Comparison of ENCODE assay signal across 8 cellular contexts in genomic region chr6:30616811-30617564, GRCh38. TPM values are rescaled to one million over a fixed set of nuclear protein-coding genes. Genes with fewer than 3 reads are reported as not detected.
DNase-seq lines count a peak whose midpoint lies in the region; ATAC-seq, FAIRE-seq and TF ChIP-seq lines count a peak whose summit lies in the region.

PPP1R10 (minus strand) TSS chr6:30617243; CDS start chr6:30609944, 7,299 bp downstream.

- peaks cover 0 to 43% of the 10 kb centered on the region in 2 donors for H3K36me3 ChIP-seq in adrenal gland (replicated peaks in 1 of 2)

- peak; percentile 97 for FAIRE-seq in GM12892 (lab: Jason Lieb, UNC)

- peak within 1 kb of the TSS; percentile 29 to 81 (median 74) for H3K4me3 ChIP-seq in adrenal gland

- peaks cover 34% of the 10 kb centered on the region for H3K4me1 Mint-ChIP-seq in type B pancreatic cell (ENCODE audit: unreplicated experiment)

- TF ChIP-seq CTCF in adrenal gland (IDR thresholded peaks at IDR 0.05) = peak in 2 of 6 experiments; percentile 1 to 3
- TF ChIP-seq CTCF in type B pancreatic cell (conservative IDR thresholded peaks at IDR 0.05) = no peak

- peak; percentile 99 for TF ChIP-seq POLR2A in GM12892 (IDR thresholded peaks at IDR 0.05; ENCODE audit: low read depth, low read length)
- peak; percentile 99 for TF ChIP-seq POLR2A in adrenal gland (IDR thresholded peaks at IDR 0.05)

- peaks cover 21% of the 10 kb centered on the region for H3K27me3 Mint-ChIP-seq in type B pancreatic cell

- peaks cover 30% of the 10 kb centered on the region for H3K36me3 Mint-ChIP-seq in type B pancreatic cell

- ATAC-seq in HG02852 (IDR thresholded peaks at IDR 0.05; ENCODE audit: unreplicated experiment) = peak; percentile 79

- 0 to 1% (median 0%) methylated on average over 40 of the region's 40 CpGs for WGBS in adrenal gland, 4 donors

- peak within 1 kb of the TSS; percentile 95 for H3K4me3 Mint-ChIP-seq in type B pancreatic cell

- H3K27ac ChIP-seq in adrenal gland = peak within 1 kb of the TSS; percentile 92 to 96 (median 95)

- H3K9me3 Mint-ChIP-seq in type B pancreatic cell = no peaks in the 10 kb centered on the region

- DNase-seq in GM12892 (ENCODE audit: insufficient read length) (peak; percentile 76), NCI-H146 (lab: John Stamatoyannopoulos, UW) (peak; percentile 99), T-helper 1 cell (peak; percentile 98 to 100 (median 99)), adrenal gland (peak; percentile 99 to 100 (median 100)), cardiac septum (ENCODE audit: low spot score) (peak; percentile 99), pons (ENCODE audit: low spot score) (peak; percentile 100), type B pancreatic cell (ENCODE audit: extremely low spot score, unreplicated experiment) (peak; percentile 99)

- intact Hi-C loops in adrenal gland (cut with DNase I) = no loop called here
- intact Hi-C loops in cardiac septum (cut with DNase I) = loop anchor here (1.0 to 5.0 kb wide), 4 partner anchors 60 to 925 kb away; partner anchors contain the start of genes DDX39B, GNL1, MDC1 and PPP1R18

- H3K27me3 ChIP-seq in adrenal gland = no peaks in the 10 kb centered on the region

- H3K27ac Mint-ChIP-seq in type B pancreatic cell = peak within 1 kb of the TSS; percentile 100

- no peaks in the 10 kb centered on the region for H3K9me3 ChIP-seq in adrenal gland (replicated peaks in 1 of 3)

- peaks cover 10 to 36% of the 10 kb centered on the region in 2 donors for H3K4me1 ChIP-seq in adrenal gland (replicated peaks in 1 of 2)

RNA-seq across cellular contexts. Expression of gene PPP1R10, which starts in this region (rescaled TPM):
- polyA plus RNA-seq in GM12892 (2012; ENCODE audit: missing spikeins) = 15.9 TPM
- 100 to 1,000 TPM in 1 of 8 donors, 10 to 100 TPM in 7; 33.3 to 102 (median 72.0) TPM for total RNA-seq in adrenal gland
- 10 to 100 TPM; 28.8 to 99.1 (median 61.1) TPM for polyA plus RNA-seq in adrenal gland
- 30.0 TPM for total RNA-seq in cardiac septum
- total RNA-seq in type B pancreatic cell (ENCODE audit: low replicate concordance) = 84.3 and 116 TPM in 2 replicates

Comparison
In these comparisons a context has a peak if more than half of its experiments do, and no peak if none do; other contexts are left out.
1. Peak in every context shown above with its lines: DNase-seq, ATAC-seq, H3K4me3 ChIP-seq and H3K27ac ChIP-seq.